In genomic region chr14:33335366-33335765, GRCh38 we compare ENCODE assay signal across 18 cellular contexts.
A peak's percentile ranks its signal among the peaks of the same experiment; 100 is the strongest.
DNase-seq lines count a peak whose midpoint lies in the region; ATAC-seq and TF ChIP-seq lines count a peak whose summit lies in the region.
"Had no signal": no experiment of that assay in that cellular context is flagged by ENCODE, and none has a peak within 500 bp of the region (broad histone marks: within the 10 kb centered on the region; RNA-seq: fewer than 3 reads in every experiment).

No MANE protein-coding gene starts in this region.

- no peak for TF ChIP-seq EP300 in SK-N-SH (IDR thresholded peaks at IDR 0.05; ENCODE audit: borderline replicate concordance in 1 of 2, low read depth in 1 of 2, low read length in 1 of 2)

- H3K36me3 ChIP-seq in SK-N-SH (replicated peaks in 1 of 2; ENCODE audit: control insufficient read depth in 1 of 2, insufficient read depth in 2 of 2, low read length in 1 of 2) (no peaks in the 10 kb centered on the region), mesendoderm (ENCODE audit: control insufficient read depth, insufficient read depth, low read length) (no peaks in the 10 kb centered on the region), smooth muscle cell (ENCODE audit: low read depth) (no peaks in the 10 kb centered on the region)
- H3K36me3 ChIP-seq: Peyer's patch had no signal

- no peak overlapping the region for H3K56ac ChIP-seq in mesendoderm (ENCODE audit: low read length)

- H3K9me3 ChIP-seq in SK-N-SH (no peaks in the 10 kb centered on the region; the same call in 1 of the 2 replicates), smooth muscle cell (replicated peaks; ENCODE audit: low read depth) (peaks cover 9% of the 10 kb centered on the region)
- H3K9me3 ChIP-seq: Peyer's patch had no signal

- H3K4me2 ChIP-seq in SK-N-SH (no peak overlapping the region), mesendoderm (ENCODE audit: low read length) (no peak overlapping the region), smooth muscle cell (peak overlapping the region; percentile 55)

- H3K9ac ChIP-seq in SK-N-SH (no peak overlapping the region), mesendoderm (ENCODE audit: low read length) (no peak overlapping the region), smooth muscle cell (ENCODE audit: low read depth) (no peak overlapping the region)

- no peak overlapping the region for H3K23ac ChIP-seq in mesendoderm (ENCODE audit: low read length)

- H3K9me2 ChIP-seq in SK-N-SH = no peaks in the 10 kb centered on the region

- ATAC-seq in SK-N-SH treated with all-trans-retinoic acid at 6 μM for 48 hours (no peak), GM21423 (IDR thresholded peaks at IDR 0.05; ENCODE audit: unreplicated experiment) (no peak), HG03175 (IDR thresholded peaks at IDR 0.05; ENCODE audit: unreplicated experiment) (no peak), HG02642 (IDR thresholded peaks at IDR 0.05; ENCODE audit: poor library complexity, unreplicated experiment) (no peak)

- no peak overlapping the region for H2BK15ac ChIP-seq in mesendoderm (replicated peaks; ENCODE audit: low read depth)

- H3F3A ChIP-seq in SK-N-SH (replicated peaks; ENCODE audit: insufficient read depth) (no peaks in the 10 kb centered on the region), smooth muscle cell (ENCODE audit: low read depth) (no peaks in the 10 kb centered on the region)

- no peaks in the 10 kb centered on the region for H3K79me1 ChIP-seq in mesendoderm (ENCODE audit: low read length)

- POLR2A ChIA-PET in SK-N-SH (lab: Yijun Ruan, JAX) = no interaction called here

- H2BK5ac ChIP-seq in mesendoderm (ENCODE audit: low read length) = no peak overlapping the region

- no peak overlapping the region for H4K8ac ChIP-seq in mesendoderm (ENCODE audit: low read depth, low read length)

- 65% methylated on average over 4 of the region's 4 CpGs for WGBS in SK-N-SH (ENCODE audit: low lambda C conversion rate)
- WGBS in mesendoderm (ENCODE audit: extremely low coverage, insufficient coverage, low lambda C conversion rate) = no CpG with 5 or more reads among the region's 4 CpGs
- 4% methylated on average over 4 of the region's 4 CpGs for WGBS in smooth muscle cell (ENCODE audit: low lambda C conversion rate)

- H4K5ac ChIP-seq in mesendoderm (ENCODE audit: low read length) = no peak overlapping the region

- H3K18ac ChIP-seq in mesendoderm (ENCODE audit: low read length) = no peak overlapping the region

- no peak overlapping the region for H3K4ac ChIP-seq in mesendoderm (ENCODE audit: low read depth, low read length)

- H3K27me3 ChIP-seq in SK-N-SH (ENCODE audit: insufficient read depth) (no peaks in the 10 kb centered on the region), mesendoderm (ENCODE audit: insufficient read depth, low read length, poor library complexity) (no peaks in the 10 kb centered on the region), smooth muscle cell (ENCODE audit: low read depth) (no peaks in the 10 kb centered on the region)
- H3K27me3 ChIP-seq: Peyer's patch had no signal

- H2AK5ac ChIP-seq in mesendoderm (ENCODE audit: low read length) = no peak overlapping the region

- TF ChIP-seq CTCF in SK-N-SH (IDR thresholded peaks at IDR 0.05) (no peak), smooth muscle cell (IDR thresholded peaks at IDR 0.05; ENCODE audit: borderline replicate concordance, insufficient read depth, poor library complexity, severe bottlenecking) (no peak)

- no peak for DNase-seq in SK-N-SH
- DNase-seq in astrocyte of the hippocampus (ENCODE audit: low read depth, low spot score) = peak; percentile 28
- DNase-seq in mesendoderm = peak; percentile 73
- no peak for DNase-seq in smooth muscle cell (lab: John Stamatoyannopoulos, UW; ENCODE audit: unreplicated experiment)
- DNase-seq: KBM-7, NCI-H1092, NCI-H1436 treated with DMSO at 0.1 percent for 48 hours, NCI-H1930, NCI-H2227 treated with DMSO at 0.1 percent for 48 hours, NCI-H524 treated with DMSO at 0.1 percent for 48 hours, NCI-H82, Peyer's patch had no signal

- H2BK120ac ChIP-seq in mesendoderm (ENCODE audit: low read depth, low read length) = no peak overlapping the region

- no peak overlapping the region for H2AFZ ChIP-seq in SK-N-SH (ENCODE audit: low read depth)
- peak overlapping the region; percentile 48 for H2AFZ ChIP-seq in smooth muscle cell (ENCODE audit: low read depth)

- H3K79me2 ChIP-seq in SK-N-SH (ENCODE audit: insufficient read depth) (no peaks in the 10 kb centered on the region), mesendoderm (ENCODE audit: control insufficient read depth, insufficient read depth, low read length) (no peaks in the 10 kb centered on the region), smooth muscle cell (ENCODE audit: low read depth) (no peaks in the 10 kb centered on the region)

- no peak for TF ChIP-seq RAD21 in SK-N-SH (IDR thresholded peaks at IDR 0.05; ENCODE audit: low read length)

- H3K4me1 ChIP-seq in SK-N-SH (ENCODE audit: control insufficient read depth in 1 of 2, insufficient read depth in 2 of 2, low read depth in 1 of 2, low read length in 1 of 2) (no peaks in the 10 kb centered on the region), mesendoderm (ENCODE audit: control insufficient read depth, low read depth, low read length) (no peaks in the 10 kb centered on the region), smooth muscle cell (ENCODE audit: low read depth) (no peaks in the 10 kb centered on the region)
- H3K4me1 ChIP-seq: Peyer's patch had no signal

- no peak overlapping the region for H3K27ac ChIP-seq in SK-N-SH (ENCODE audit: low read depth in 2 of 2, low read length in 1 of 2)
- no peak overlapping the region for H3K27ac ChIP-seq in mesendoderm (ENCODE audit: low read depth, low read length)
- H3K27ac ChIP-seq in smooth muscle cell (ENCODE audit: low read depth) = peak overlapping the region; percentile 43
- H3K27ac ChIP-seq: 22Rv1, C4-2B, Peyer's patch had no signal

- CTCF ChIA-PET in SK-N-SH (lab: Yijun Ruan, JAX) = no interaction called here

- H3K4me3 ChIP-seq in SK-N-SH (ENCODE audit: low read depth in 2 of 2, low read length in 1 of 2) (no peak overlapping the region), mesendoderm (ENCODE audit: low read length) (no peak overlapping the region), smooth muscle cell (no peak overlapping the region)
- H3K4me3 ChIP-seq: Peyer's patch had no signal

- H4K20me1 ChIP-seq in SK-N-SH (ENCODE audit: insufficient read depth) (no peaks in the 10 kb centered on the region), smooth muscle cell (ENCODE audit: low read depth) (no peaks in the 10 kb centered on the region)

TF ChIP-seq in SK-N-SH treated with all-trans-retinoic acid at 6 μM for 48 hours, 23 proteins besides CTCF, POLR2A, EP300 and RAD21 (continues in another document):
- TF ChIP-seq SNAI2 (CRISPR knock-in tag; IDR thresholded peaks at IDR 0.05) (no peak), CSDC2 (CRISPR knock-in tag; IDR thresholded peaks at IDR 0.05) (no peak), BACH2 (CRISPR knock-in tag; IDR thresholded peaks at IDR 0.05; ENCODE audit: borderline replicate concordance) (no peak), TOX (CRISPR knock-in tag; IDR thresholded peaks at IDR 0.05; ENCODE audit: borderline replicate concordance) (no peak), ISL1 (CRISPR knock-in tag; IDR thresholded peaks at IDR 0.05) (peak; percentile 20; the same call in 1 of the 2 replicates), TCF4 (CRISPR knock-in tag; IDR thresholded peaks at IDR 0.05; ENCODE audit: borderline replicate concordance) (no peak), PATZ1 (CRISPR knock-in tag; IDR thresholded peaks at IDR 0.05; ENCODE audit: borderline replicate concordance) (no peak)

TF ChIP-seq in SK-N-SH, 30 proteins besides CTCF, POLR2A, EP300 and RAD21:
- TF ChIP-seq RCOR1 (IDR thresholded peaks at IDR 0.05; ENCODE audit: low read length) (no peak), USF1 (IDR thresholded peaks at IDR 0.05; ENCODE audit: borderline replicate concordance, low read depth) (no peak), POLR2AphosphoS5 (IDR thresholded peaks at IDR 0.05; ENCODE audit: low read depth, low read length) (no peak), USF2 (IDR thresholded peaks at IDR 0.05; ENCODE audit: borderline replicate concordance, low read depth, low read length) (no peak), IRF3 (IDR thresholded peaks at IDR 0.05; ENCODE audit: low read depth, low read length) (no peak), RXRA (IDR thresholded peaks at IDR 0.05; ENCODE audit: borderline replicate concordance, low read depth) (no peak), EZH2phosphoT487 (IDR thresholded peaks at IDR 0.05; ENCODE audit: borderline replicate concordance, low read depth) (no peak), ELF1 (IDR thresholded peaks at IDR 0.05) (no peak), SIN3A (IDR thresholded peaks at IDR 0.05; ENCODE audit: borderline replicate concordance, low read depth, low read length) (no peak), NRF1 (IDR thresholded peaks at IDR 0.05; ENCODE audit: low read depth, low read length) (no peak), SMC3 (IDR thresholded peaks at IDR 0.05; ENCODE audit: low read depth, low read length) (no peak), YY1 (IDR thresholded peaks at IDR 0.05; ENCODE audit: low read depth) (no peak), MXI1 (IDR thresholded peaks at IDR 0.05; ENCODE audit: low read depth, low read length) (no peak), TEAD4 (IDR thresholded peaks at IDR 0.05; ENCODE audit: borderline replicate concordance, insufficient read depth) (no peak), MEF2A (IDR thresholded peaks at IDR 0.05; ENCODE audit: borderline replicate concordance, low read depth) (no peak)

Comparison
In these comparisons a context has a peak if more than half of its experiments do, and no peak if none do; other contexts are left out.
1. DNase-seq: peak in astrocyte of the hippocampus (single experiment) and mesendoderm (single experiment); none in SK-N-SH (single experiment) and smooth muscle cell (single experiment).